Comparison of ENCODE assay signal across 8 cellular contexts in genomic region chr12:14238224-14238792, GRCh38.
DNase-seq lines count a peak whose midpoint lies in the region; ATAC-seq and TF ChIP-seq lines count a peak whose summit lies in the region.

No MANE protein-coding gene starts in this region.

- peak overlapping the region; percentile 4 for H3K4me3 Mint-ChIP-seq in activated naive CD8-positive, alpha-beta T cell
- no peak overlapping the region for H3K4me3 Mint-ChIP-seq in activated naive CD8-positive, alpha-beta T cell treated with anti-CD3 and anti-CD28 coated beads, Interleukin-2, amount 50 U/mL, for 24 hours
- no peak overlapping the region for H3K4me3 Mint-ChIP-seq in activated naive CD4-positive, alpha-beta T cell treated with anti-CD3 and anti-CD28 coated beads, Interleukin-2, amount 10 ng/mL, durations not matched to agents 7 days and 5 days

- no peaks in the 10 kb centered on the region for H3K27me3 ChIP-seq in fibroblast of lung (ENCODE audit: control insufficient read depth, insufficient read depth, low read length)

- H3K4me1 ChIP-seq in fibroblast of lung (ENCODE audit: control insufficient read depth, extremely low read depth, insufficient read depth, low read length): no peaks in the 10 kb centered on the region

- H3K36me3 Mint-ChIP-seq in activated naive CD8-positive, alpha-beta T cell: no peaks in the 10 kb centered on the region
- peaks cover 4% of the 10 kb centered on the region for H3K36me3 Mint-ChIP-seq in activated naive CD8-positive, alpha-beta T cell treated with anti-CD3 and anti-CD28 coated beads, Interleukin-2, amount 50 U/mL, for 24 hours (ENCODE audit: low read depth)
- peaks cover 6% of the 10 kb centered on the region for H3K36me3 Mint-ChIP-seq in activated naive CD4-positive, alpha-beta T cell treated with anti-CD3 and anti-CD28 coated beads, Interleukin-2, amount 10 ng/mL, durations not matched to agents 7 days and 5 days

- CTCF ChIA-PET in activated naive CD4-positive, alpha-beta T cell treated with anti-CD3 and anti-CD28 coated beads, Interleukin-2, amount 10 ng/mL, durations not matched to agents 7 days and 5 days (lab: Charles Lee): interaction anchor here (0.6 to 4.5 kb wide), 40 partner anchors 12 to 480 kb away, joined by 3 to 49 read pairs (median 4); partner anchors contain the start of gene ATF7IP

- H3K4me3 ChIP-seq in fibroblast of lung (replicated peaks in 1 of 4; ENCODE audit: control extremely low read depth in 1 of 4, insufficient read depth in 1 of 4, low read depth in 3 of 4, low read length in 4 of 4) (no peak overlapping the region), retinal pigment epithelial cell (ENCODE audit: low read length) (no peak overlapping the region)

- H3K9ac ChIP-seq in fibroblast of lung (ENCODE audit: insufficient read depth, low read length): no peak overlapping the region

- no peak for DNase-seq in activated naive CD8-positive, alpha-beta T cell treated with anti-CD3 and anti-CD28 coated beads, Interleukin-2, amount 50 U/mL, for 24 hours
- DNase-seq in RPMI7951 (ENCODE audit: low read depth) (peak; percentile 15), fibroblast of lung (ENCODE audit: low read depth in 2 of 2) (peak in 1 of 2 donors; percentile 72), retinal pigment epithelial cell (ENCODE audit: low read depth) (no peak), T-helper 1 cell (no peak), GDM1 (lab: John Stamatoyannopoulos, UW) (no peak)
- no peak for DNase-seq in activated naive CD4-positive, alpha-beta T cell treated with anti-CD3 and anti-CD28 coated beads, Interleukin-2, amount 10 ng/mL, durations not matched to agents 7 days and 5 days

- H3K4me2 ChIP-seq in fibroblast of lung (ENCODE audit: extremely low read depth, insufficient read depth, low read length): no peak overlapping the region

- H3K27me3 Mint-ChIP-seq in activated naive CD8-positive, alpha-beta T cell: no peaks in the 10 kb centered on the region
- H3K27me3 Mint-ChIP-seq in activated naive CD8-positive, alpha-beta T cell treated with anti-CD3 and anti-CD28 coated beads, Interleukin-2, amount 50 U/mL, for 24 hours: no peaks in the 10 kb centered on the region
- H3K27me3 Mint-ChIP-seq in activated naive CD4-positive, alpha-beta T cell treated with anti-CD3 and anti-CD28 coated beads, Interleukin-2, amount 10 ng/mL, durations not matched to agents 7 days and 5 days: no peaks in the 10 kb centered on the region

- peaks cover 23% of the 10 kb centered on the region for H3K4me1 Mint-ChIP-seq in activated naive CD8-positive, alpha-beta T cell (ENCODE audit: low read depth)
- H3K4me1 Mint-ChIP-seq in activated naive CD8-positive, alpha-beta T cell treated with anti-CD3 and anti-CD28 coated beads, Interleukin-2, amount 50 U/mL, for 24 hours: peaks cover 29% of the 10 kb centered on the region
- H3K4me1 Mint-ChIP-seq in activated naive CD4-positive, alpha-beta T cell treated with anti-CD3 and anti-CD28 coated beads, Interleukin-2, amount 10 ng/mL, durations not matched to agents 7 days and 5 days: peaks cover 22% of the 10 kb centered on the region

- TF ChIP-seq CTCF in fibroblast of lung (conservative IDR thresholded peaks at IDR 0.05 in 1 of 2, IDR thresholded peaks at IDR 0.05 in 1 of 2; ENCODE audit: low read depth in 1 of 2, low read length in 2 of 2): peak; percentile 22 to 57
- TF ChIP-seq CTCF in retinal pigment epithelial cell (conservative IDR thresholded peaks at IDR 0.05; ENCODE audit: low read depth, low read length): peak; percentile 53

- no peak for ATAC-seq in activated naive CD8-positive, alpha-beta T cell treated with anti-CD3 and anti-CD28 coated beads, Interleukin-2, amount 50 U/mL, for 24 hours

- H3K79me2 ChIP-seq in fibroblast of lung (ENCODE audit: control insufficient read depth, insufficient read depth, low read length): no peaks in the 10 kb centered on the region

- H3K36me3 ChIP-seq in fibroblast of lung (ENCODE audit: control insufficient read depth, insufficient read depth, low read length): no peaks in the 10 kb centered on the region

- H3K27ac Mint-ChIP-seq in activated naive CD8-positive, alpha-beta T cell: no peak overlapping the region
- no peak overlapping the region for H3K27ac Mint-ChIP-seq in activated naive CD8-positive, alpha-beta T cell treated with anti-CD3 and anti-CD28 coated beads, Interleukin-2, amount 50 U/mL, for 24 hours
- no peak overlapping the region for H3K27ac Mint-ChIP-seq in activated naive CD4-positive, alpha-beta T cell treated with anti-CD3 and anti-CD28 coated beads, Interleukin-2, amount 10 ng/mL, durations not matched to agents 7 days and 5 days

- H3K27ac ChIP-seq in fibroblast of lung (ENCODE audit: insufficient read depth, low read length): no peak overlapping the region

- H3K9me3 Mint-ChIP-seq in activated naive CD8-positive, alpha-beta T cell (ENCODE audit: low read depth): no peaks in the 10 kb centered on the region
- H3K9me3 Mint-ChIP-seq in activated naive CD8-positive, alpha-beta T cell treated with anti-CD3 and anti-CD28 coated beads, Interleukin-2, amount 50 U/mL, for 24 hours: peaks cover 3% of the 10 kb centered on the region
- peaks cover 4% of the 10 kb centered on the region for H3K9me3 Mint-ChIP-seq in activated naive CD4-positive, alpha-beta T cell treated with anti-CD3 and anti-CD28 coated beads, Interleukin-2, amount 10 ng/mL, durations not matched to agents 7 days and 5 days

- no peaks in the 10 kb centered on the region for H3K9me3 ChIP-seq in fibroblast of lung (ENCODE audit: control insufficient read depth, insufficient read depth, low read depth, low read length)

- H4K20me1 ChIP-seq in fibroblast of lung (ENCODE audit: control insufficient read depth, extremely low read depth, insufficient read depth, low read length): no peaks in the 10 kb centered on the region

- no peak overlapping the region for H2AFZ ChIP-seq in fibroblast of lung (ENCODE audit: low read length)
